2 cellular contexts compared by ENCODE assay signal in the genomic region with DNA sequence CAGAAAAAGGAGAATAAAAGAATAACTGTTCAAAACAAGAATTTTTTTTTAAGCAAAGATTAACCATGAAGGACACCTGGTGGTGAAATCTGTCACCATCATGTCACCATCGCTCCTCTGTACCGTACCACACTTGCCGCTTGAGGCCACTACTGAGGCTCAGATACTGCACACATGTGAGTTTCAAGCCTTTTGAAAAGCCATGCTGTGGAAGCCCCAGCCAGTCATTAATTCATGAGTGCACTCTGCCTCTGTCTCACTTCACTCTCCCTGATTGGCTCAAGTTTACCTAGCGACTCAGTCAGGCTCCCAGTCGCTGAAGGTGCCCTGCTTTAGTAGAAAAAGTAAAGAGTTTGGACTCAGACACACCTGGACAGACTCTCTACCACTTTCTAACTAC.
TF ChIP-seq lines count a peak whose summit lies in the region.

No MANE protein-coding gene starts in this region.

TF ChIP-seq in SK-N-SH, 30 proteins besides CTCF, POLR2A, EP300 and RAD21:
- TF ChIP-seq JUND (IDR thresholded peaks at IDR 0.05) (no peak), TAF1 (IDR thresholded peaks at IDR 0.05; ENCODE audit: borderline replicate concordance, low read depth, low read length) (no peak), TCF12 (IDR thresholded peaks at IDR 0.05) (no peak), FOXJ3 (CRISPR knock-in tag; IDR thresholded peaks at IDR 0.05) (no peak), RCOR1 (IDR thresholded peaks at IDR 0.05; ENCODE audit: low read length) (no peak), CHD2 (IDR thresholded peaks at IDR 0.05; ENCODE audit: low read length, partially characterized antibody) (no peak), MEF2A (IDR thresholded peaks at IDR 0.05; ENCODE audit: borderline replicate concordance, low read depth) (no peak), SIN3A (IDR thresholded peaks at IDR 0.05; ENCODE audit: borderline replicate concordance, low read depth, low read length) (no peak), SMC3 (IDR thresholded peaks at IDR 0.05; ENCODE audit: low read depth, low read length) (no peak), NRF1 (IDR thresholded peaks at IDR 0.05; ENCODE audit: low read depth, low read length) (no peak), RFX5 (IDR thresholded peaks at IDR 0.05; ENCODE audit: low read length) (no peak), TEAD4 (IDR thresholded peaks at IDR 0.05; ENCODE audit: borderline replicate concordance, insufficient read depth) (no peak), FOXM1 (IDR thresholded peaks at IDR 0.05; ENCODE audit: low read depth) (no peak), NFIC (IDR thresholded peaks at IDR 0.05; ENCODE audit: borderline replicate concordance) (no peak)
- TF ChIP-seq, protein P1, sequence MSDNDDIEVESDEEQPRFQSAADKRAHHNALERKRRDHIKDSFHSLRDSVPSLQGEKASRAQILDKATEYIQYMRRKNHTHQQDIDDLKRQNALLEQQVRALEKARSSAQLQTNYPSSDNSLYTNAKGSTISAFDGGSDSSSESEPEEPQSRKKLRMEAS (IDR thresholded peaks at IDR 0.05; ENCODE audit: low read depth) = no peak
- TF ChIP-seq, protein P2, sequence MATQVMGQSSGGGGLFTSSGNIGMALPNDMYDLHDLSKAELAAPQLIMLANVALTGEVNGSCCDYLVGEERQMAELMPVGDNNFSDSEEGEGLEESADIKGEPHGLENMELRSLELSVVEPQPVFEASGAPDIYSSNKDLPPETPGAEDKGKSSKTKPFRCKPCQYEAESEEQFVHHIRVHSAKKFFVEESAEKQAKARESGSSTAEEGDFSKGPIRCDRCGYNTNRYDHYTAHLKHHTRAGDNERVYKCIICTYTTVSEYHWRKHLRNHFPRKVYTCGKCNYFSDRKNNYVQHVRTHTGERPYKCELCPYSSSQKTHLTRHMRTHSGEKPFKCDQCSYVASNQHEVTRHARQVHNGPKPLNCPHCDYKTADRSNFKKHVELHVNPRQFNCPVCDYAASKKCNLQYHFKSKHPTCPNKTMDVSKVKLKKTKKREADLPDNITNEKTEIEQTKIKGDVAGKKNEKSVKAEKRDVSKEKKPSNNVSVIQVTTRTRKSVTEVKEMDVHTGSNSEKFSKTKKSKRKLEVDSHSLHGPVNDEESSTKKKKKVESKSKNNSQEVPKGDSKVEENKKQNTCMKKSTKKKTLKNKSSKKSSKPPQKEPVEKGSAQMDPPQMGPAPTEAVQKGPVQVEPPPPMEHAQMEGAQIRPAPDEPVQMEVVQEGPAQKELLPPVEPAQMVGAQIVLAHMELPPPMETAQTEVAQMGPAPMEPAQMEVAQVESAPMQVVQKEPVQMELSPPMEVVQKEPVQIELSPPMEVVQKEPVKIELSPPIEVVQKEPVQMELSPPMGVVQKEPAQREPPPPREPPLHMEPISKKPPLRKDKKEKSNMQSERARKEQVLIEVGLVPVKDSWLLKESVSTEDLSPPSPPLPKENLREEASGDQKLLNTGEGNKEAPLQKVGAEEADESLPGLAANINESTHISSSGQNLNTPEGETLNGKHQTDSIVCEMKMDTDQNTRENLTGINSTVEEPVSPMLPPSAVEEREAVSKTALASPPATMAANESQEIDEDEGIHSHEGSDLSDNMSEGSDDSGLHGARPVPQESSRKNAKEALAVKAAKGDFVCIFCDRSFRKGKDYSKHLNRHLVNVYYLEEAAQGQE (IDR thresholded peaks at IDR 0.05; ENCODE audit: low read depth, low read length) = no peak
- TF ChIP-seq, protein P3, sequence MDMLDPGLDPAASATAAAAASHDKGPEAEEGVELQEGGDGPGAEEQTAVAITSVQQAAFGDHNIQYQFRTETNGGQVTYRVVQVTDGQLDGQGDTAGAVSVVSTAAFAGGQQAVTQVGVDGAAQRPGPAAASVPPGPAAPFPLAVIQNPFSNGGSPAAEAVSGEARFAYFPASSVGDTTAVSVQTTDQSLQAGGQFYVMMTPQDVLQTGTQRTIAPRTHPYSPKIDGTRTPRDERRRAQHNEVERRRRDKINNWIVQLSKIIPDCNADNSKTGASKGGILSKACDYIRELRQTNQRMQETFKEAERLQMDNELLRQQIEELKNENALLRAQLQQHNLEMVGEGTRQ (IDR thresholded peaks at IDR 0.05; ENCODE audit: borderline replicate concordance, low read depth, low read length) = no peak
- TF ChIP-seq, protein P4, sequence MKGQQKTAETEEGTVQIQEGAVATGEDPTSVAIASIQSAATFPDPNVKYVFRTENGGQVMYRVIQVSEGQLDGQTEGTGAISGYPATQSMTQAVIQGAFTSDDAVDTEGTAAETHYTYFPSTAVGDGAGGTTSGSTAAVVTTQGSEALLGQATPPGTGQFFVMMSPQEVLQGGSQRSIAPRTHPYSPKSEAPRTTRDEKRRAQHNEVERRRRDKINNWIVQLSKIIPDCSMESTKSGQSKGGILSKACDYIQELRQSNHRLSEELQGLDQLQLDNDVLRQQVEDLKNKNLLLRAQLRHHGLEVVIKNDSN (IDR thresholded peaks at IDR 0.05; ENCODE audit: borderline replicate concordance, low read depth) = no peak
- TF ChIP-seq, protein P5, sequence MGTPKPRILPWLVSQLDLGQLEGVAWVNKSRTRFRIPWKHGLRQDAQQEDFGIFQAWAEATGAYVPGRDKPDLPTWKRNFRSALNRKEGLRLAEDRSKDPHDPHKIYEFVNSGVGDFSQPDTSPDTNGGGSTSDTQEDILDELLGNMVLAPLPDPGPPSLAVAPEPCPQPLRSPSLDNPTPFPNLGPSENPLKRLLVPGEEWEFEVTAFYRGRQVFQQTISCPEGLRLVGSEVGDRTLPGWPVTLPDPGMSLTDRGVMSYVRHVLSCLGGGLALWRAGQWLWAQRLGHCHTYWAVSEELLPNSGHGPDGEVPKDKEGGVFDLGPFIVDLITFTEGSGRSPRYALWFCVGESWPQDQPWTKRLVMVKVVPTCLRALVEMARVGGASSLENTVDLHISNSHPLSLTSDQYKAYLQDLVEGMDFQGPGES (IDR thresholded peaks at IDR 0.05; ENCODE audit: low read depth, low read length) = no peak
- TF ChIP-seq, protein P6, sequence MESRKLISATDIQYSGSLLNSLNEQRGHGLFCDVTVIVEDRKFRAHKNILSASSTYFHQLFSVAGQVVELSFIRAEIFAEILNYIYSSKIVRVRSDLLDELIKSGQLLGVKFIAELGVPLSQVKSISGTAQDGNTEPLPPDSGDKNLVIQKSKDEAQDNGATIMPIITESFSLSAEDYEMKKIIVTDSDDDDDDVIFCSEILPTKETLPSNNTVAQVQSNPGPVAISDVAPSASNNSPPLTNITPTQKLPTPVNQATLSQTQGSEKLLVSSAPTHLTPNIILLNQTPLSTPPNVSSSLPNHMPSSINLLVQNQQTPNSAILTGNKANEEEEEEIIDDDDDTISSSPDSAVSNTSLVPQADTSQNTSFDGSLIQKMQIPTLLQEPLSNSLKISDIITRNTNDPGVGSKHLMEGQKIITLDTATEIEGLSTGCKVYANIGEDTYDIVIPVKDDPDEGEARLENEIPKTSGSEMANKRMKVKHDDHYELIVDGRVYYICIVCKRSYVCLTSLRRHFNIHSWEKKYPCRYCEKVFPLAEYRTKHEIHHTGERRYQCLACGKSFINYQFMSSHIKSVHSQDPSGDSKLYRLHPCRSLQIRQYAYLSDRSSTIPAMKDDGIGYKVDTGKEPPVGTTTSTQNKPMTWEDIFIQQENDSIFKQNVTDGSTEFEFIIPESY (IDR thresholded peaks at IDR 0.05; ENCODE audit: borderline replicate concordance, low read depth) = no peak

TF ChIP-seq in HepG2, 621 proteins besides CTCF, POLR2A, EP300 and RAD21:
- no peak for TF ChIP-seq CCAR2 (optimal IDR thresholded peaks at IDR 0.05; ENCODE audit: low read depth, low read length)
- 0 out of 2 replicates have a peak, but pooled peaks have one; percentile 12 for TF ChIP-seq CEBPG (CRISPR knock-in tag; IDR thresholded peaks at IDR 0.05)
- peak; percentile 59 for TF ChIP-seq XRCC5 (optimal IDR thresholded peaks at IDR 0.05; ENCODE audit: low read length)
- 0 out of 2 replicates have a peak, but pooled peaks have one; percentile 11 for TF ChIP-seq ZNF644 (CRISPR knock-in tag; IDR thresholded peaks at IDR 0.05; ENCODE audit: low read depth)
- peak; percentile 65 for TF ChIP-seq CEBPB (IDR thresholded peaks at IDR 0.05; ENCODE audit: borderline replicate concordance, low read depth, low read length)
- TF ChIP-seq GZF1 (CRISPR knock-in tag; IDR thresholded peaks at IDR 0.05) = no peak
- no peak for TF ChIP-seq SOX13 (IDR thresholded peaks at IDR 0.05)
- TF ChIP-seq SOX13 (CRISPR knock-in tag; conservative IDR thresholded peaks at IDR 0.05 in 1 of 2, IDR thresholded peaks at IDR 0.05 in 1 of 2) = no peak
- TF ChIP-seq, protein P7, sequence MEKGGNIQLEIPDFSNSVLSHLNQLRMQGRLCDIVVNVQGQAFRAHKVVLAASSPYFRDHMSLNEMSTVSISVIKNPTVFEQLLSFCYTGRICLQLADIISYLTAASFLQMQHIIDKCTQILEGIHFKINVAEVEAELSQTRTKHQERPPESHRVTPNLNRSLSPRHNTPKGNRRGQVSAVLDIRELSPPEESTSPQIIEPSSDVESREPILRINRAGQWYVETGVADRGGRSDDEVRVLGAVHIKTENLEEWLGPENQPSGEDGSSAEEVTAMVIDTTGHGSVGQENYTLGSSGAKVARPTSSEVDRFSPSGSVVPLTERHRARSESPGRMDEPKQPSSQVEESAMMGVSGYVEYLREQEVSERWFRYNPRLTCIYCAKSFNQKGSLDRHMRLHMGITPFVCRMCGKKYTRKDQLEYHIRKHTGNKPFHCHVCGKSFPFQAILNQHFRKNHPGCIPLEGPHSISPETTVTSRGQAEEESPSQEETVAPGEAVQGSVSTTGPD (CRISPR knock-in tag; IDR thresholded peaks at IDR 0.05) = no peak
- TF ChIP-seq SMC3 (IDR thresholded peaks at IDR 0.05; ENCODE audit: low read length) = peak; percentile 40; the same call in 1 of the 2 replicates
- peak; percentile 33 for TF ChIP-seq STAG1 (CRISPR knock-in tag; IDR thresholded peaks at IDR 0.05)
